23 cellular contexts compared by ENCODE assay signal in genomic region chr17:81194225-81194760, GRCh38. TPM values are rescaled to one million over a fixed set of nuclear protein-coding genes. Genes with fewer than 3 reads are reported as not detected.
DNase-seq lines count a peak whose midpoint lies in the region; ATAC-seq, FAIRE-seq and TF ChIP-seq lines count a peak whose summit lies in the region.
"Had no signal": no experiment of that assay in that cellular context is flagged by ENCODE, and none has a peak within 500 bp of the region (broad histone marks: within the 10 kb centered on the region; RNA-seq: fewer than 3 reads in every experiment).

No MANE protein-coding gene starts in this region.

- no peak overlapping the region for H3K4me2 ChIP-seq in HepG2 (ENCODE audit: low read depth, low read length)
- H3K4me2 ChIP-seq in neuronal stem cell (ENCODE audit: insufficient read depth, low read length, poor library complexity, severe bottlenecking) = no peak overlapping the region
- H3K4me2 ChIP-seq: GM23338 had no signal

- TF ChIP-seq CTCF in HepG2 (CRISPR knock-in tag; IDR thresholded peaks at IDR 0.05) = no peak
- TF ChIP-seq CTCF in right lobe of liver (IDR thresholded peaks at IDR 0.05) = no peak

- whole genome bisulfite sequencing in HepG2 (ENCODE audit: low lambda C conversion rate) = 94% methylated on average over 12 of the region's 21 CpGs
- 86% methylated on average over 5 of the region's 21 CpGs for WGBS in right lobe of liver (ENCODE audit: insufficient coverage, low coverage, low lambda C conversion rate, missing lambda C conversion rate)
- WGBS in neuronal stem cell (ENCODE audit: extremely low coverage in 2 of 2, insufficient read length in 2 of 2, insufficient replicate concordance in 1 of 2), 2 donors = no CpG with 5 or more reads among the region's 21 CpGs

- no peak for DNase-seq in HepG2 (ENCODE audit: low spot score)
- DNase-seq in right lobe of liver = no peak
- DNase-seq in neuronal stem cell (ENCODE audit: low spot score) = no peak
- no peak for DNase-seq in stimulated activated naive B cell treated with anti-CD40 and anti-IgM and Interleukin-4, amounts not matched to agents 10 μg/mL and 1 μg/mL and 100 μg/mL, for 72 hours
- DNase-seq in retina = no peak
- no peak for DNase-seq in left colon
- DNase-seq: C1 segment of cervical spinal cord; Caco-2; CD4-positive, CD25-positive, alpha-beta regulatory T cell; DMS79; EL; GDM1 had no signal

- no peak for TF ChIP-seq RAD21 in HepG2 (CRISPR knock-in tag; IDR thresholded peaks at IDR 0.05)

- H2BK120ac ChIP-seq in neuronal stem cell (ENCODE audit: low read depth, low read length) = no peak overlapping the region

- H2BK12ac ChIP-seq in neuronal stem cell (ENCODE audit: low read length) = no peak overlapping the region

- H2AFZ ChIP-seq in HepG2 (ENCODE audit: low read length) (no peak overlapping the region), neuronal stem cell (ENCODE audit: low read length) (no peak overlapping the region)
- H2AFZ ChIP-seq: GM23338 had no signal

- H3K4me1 ChIP-seq in HepG2 (ENCODE audit: insufficient read depth, low read length) = no peaks in the 10 kb centered on the region
- H3K4me1 ChIP-seq in right lobe of liver = no peaks in the 10 kb centered on the region
- H3K4me1 ChIP-seq in HUES6 (ENCODE audit: control insufficient read depth, insufficient read depth, low read length) = no peaks in the 10 kb centered on the region
- H3K4me1 ChIP-seq in neuronal stem cell (ENCODE audit: control insufficient read depth in 2 of 2, insufficient read depth in 1 of 2, low read depth in 1 of 2, low read length in 2 of 2) = no peaks in the 10 kb centered on the region
- H3K4me1 ChIP-seq: Caco-2, HAP-1 had no signal

- no peak overlapping the region for H2BK15ac ChIP-seq in neuronal stem cell (ENCODE audit: low read length)

- ATAC-seq in HepG2 (no peak), right lobe of liver (no peak), left colon (no peak), GM21526 (IDR thresholded peaks at IDR 0.05; ENCODE audit: low FRiP score, unreplicated experiment) (no peak)
- ATAC-seq in stimulated activated naive B cell treated with anti-CD40 and anti-IgM and Interleukin-4, amounts not matched to agents 10 μg/mL and 1 μg/mL and 100 μg/mL, for 72 hours (replicated peaks) = no peak
- ATAC-seq: CD8-positive, alpha-beta T cell; GM23338 had no signal

- H3K79me2 ChIP-seq in HepG2 (ENCODE audit: insufficient read depth, low read length) = no peaks in the 10 kb centered on the region

- POLR2A ChIA-PET in HepG2 (lab: Yijun Ruan, JAX) = no interaction called here

- H2BK5ac ChIP-seq in neuronal stem cell (ENCODE audit: low read length) = no peak overlapping the region

- peaks cover 0 to 2% of the 10 kb centered on the region in 2 donors for H3K4me1 Mint-ChIP-seq in stimulated activated naive B cell treated with anti-CD40 and anti-IgM and Interleukin-4, amounts not matched to agents 10 μg/mL and 1 μg/mL and 100 μg/mL, for 72 hours
- H3K4me1 Mint-ChIP-seq: CD4-positive, CD25-positive, alpha-beta regulatory T cell; GM23338 had no signal

- H3K23ac ChIP-seq in neuronal stem cell (ENCODE audit: low read depth, low read length, poor library complexity) = no peak overlapping the region

- no peaks in the 10 kb centered on the region for H3K9me3 Mint-ChIP-seq in stimulated activated naive B cell treated with anti-CD40 and anti-IgM and Interleukin-4, amounts not matched to agents 10 μg/mL and 1 μg/mL and 100 μg/mL, for 72 hours
- H3K9me3 Mint-ChIP-seq: CD8-positive, alpha-beta T cell; GM23338 had no signal

- CTCF ChIA-PET in HepG2 (lab: Yijun Ruan, JAX; ENCODE audit: low intra/inter-chr PET ratio, low total read pairs) = no interaction called here

- H3K27me3 ChIP-seq in HepG2 (ENCODE audit: control insufficient read depth in 1 of 2, insufficient read depth in 2 of 2, low read length in 2 of 2) = no peaks in the 10 kb centered on the region
- no peaks in the 10 kb centered on the region for H3K27me3 ChIP-seq in right lobe of liver
- H3K27me3 ChIP-seq in HUES6 (ENCODE audit: control insufficient read depth, insufficient read depth, low read length) = no peaks in the 10 kb centered on the region
- no peaks in the 10 kb centered on the region for H3K27me3 ChIP-seq in neuronal stem cell (ENCODE audit: control insufficient read depth in 3 of 3, insufficient read depth in 3 of 3, low read depth in 1 of 3, low read length in 3 of 3)

- intact Hi-C loops in HepG2 (cut with micrococcal nuclease; ENCODE audit: unreplicated experiment) = no loop called here
- intact Hi-C loops in right lobe of liver (cut with DNase I) = loop anchor here in 1 of 2 donors (10.0 kb wide), 1 partner anchor 49 kb away; no protein-coding TSS in a partner anchor
- intact Hi-C loops in left colon (cut with DNase I, micrococcal nuclease) = no loop called here

- no TSS peak for BruUV-seq in HepG2 (replicated peaks; lab: Mats Ljungman, UMichigan)

- H3K27ac ChIP-seq in HepG2 (ENCODE audit: extremely low read length, insufficient read depth, low read length) (no peak overlapping the region), right lobe of liver (no peak overlapping the region), HUES6 (ENCODE audit: low read depth, low read length) (0 out of 2 replicates have a peak overlapping the region, but pooled peaks have one; percentile 23), neuronal stem cell (replicated peaks; ENCODE audit: low read length) (no peak overlapping the region)

- TF ChIP-seq EP300 in HepG2 (IDR thresholded peaks at IDR 0.05; ENCODE audit: low read depth in 2 of 2, low read length in 2 of 2) = no peak
- TF ChIP-seq EP300 in HepG2 (CRISPR knock-in tag; IDR thresholded peaks at IDR 0.05; ENCODE audit: borderline replicate concordance) = no peak

- H3K27ac Mint-ChIP-seq in stimulated activated naive B cell treated with anti-CD40 and anti-IgM and Interleukin-4, amounts not matched to agents 10 μg/mL and 1 μg/mL and 100 μg/mL, for 72 hours = peak overlapping the region; percentile 76
- H3K27ac Mint-ChIP-seq: CD4-positive, CD25-positive, alpha-beta regulatory T cell; CD8-positive, alpha-beta T cell; GM23338 had no signal

- peak overlapping the region; percentile 38 for H3K14ac ChIP-seq in neuronal stem cell (ENCODE audit: low read length)

- H3K9me3 ChIP-seq in HepG2 (ENCODE audit: low read length) = no peaks in the 10 kb centered on the region
- no peaks in the 10 kb centered on the region for H3K9me3 ChIP-seq in right lobe of liver
- H3K9me3 ChIP-seq in HUES6 (ENCODE audit: control insufficient read depth, insufficient read depth, low read depth, low read length) = no peaks in the 10 kb centered on the region
- no peaks in the 10 kb centered on the region for H3K9me3 ChIP-seq in neuronal stem cell (replicated peaks in 1 of 2; ENCODE audit: control insufficient read depth in 2 of 2, insufficient read depth in 1 of 2, low read depth in 1 of 2, low read length in 2 of 2)
- H3K9me3 ChIP-seq: Caco-2, HAP-1 had no signal

- H4K8ac ChIP-seq in neuronal stem cell (ENCODE audit: low read depth, low read length) = no peak overlapping the region

- peaks cover 17 to 18% of the 10 kb centered on the region in 2 donors for H3K36me3 Mint-ChIP-seq in stimulated activated naive B cell treated with anti-CD40 and anti-IgM and Interleukin-4, amounts not matched to agents 10 μg/mL and 1 μg/mL and 100 μg/mL, for 72 hours
- H3K36me3 Mint-ChIP-seq: CD4-positive, CD25-positive, alpha-beta regulatory T cell; CD8-positive, alpha-beta T cell had no signal

- no peak overlapping the region for H3K18ac ChIP-seq in neuronal stem cell (ENCODE audit: low read length)

- no peak overlapping the region for H3K4ac ChIP-seq in neuronal stem cell (ENCODE audit: low read length)

- TF ChIP-seq POLR2A in HepG2 (IDR thresholded peaks at IDR 0.05; ENCODE audit: insufficient read depth in 1 of 2, low read depth in 2 of 2, low read length in 2 of 2) = no peak
- TF ChIP-seq POLR2A in right lobe of liver (IDR thresholded peaks at IDR 0.05) = no peak

- H3K4me3 ChIP-seq in HepG2 (replicated peaks in 1 of 3; ENCODE audit: insufficient read depth in 1 of 3, low read depth in 2 of 3, low read length in 3 of 3) (no peak overlapping the region), right lobe of liver (no peak overlapping the region), HUES6 (ENCODE audit: low read depth, low read length) (no peak overlapping the region), neuronal stem cell (ENCODE audit: low read length in 2 of 2) (no peak overlapping the region)
- H3K4me3 ChIP-seq: GM12878, GM23338, HAP-1 had no signal

- in situ Hi-C loops in HepG2 (cut with HindIII; ENCODE audit: extremely low pct_ligation_motif_present, low pct_unique_long_range_greater_than_20kb) = loop anchor here (5.0 kb wide), 1 partner anchor 52 kb away; no protein-coding TSS in a partner anchor

- H4K91ac ChIP-seq in neuronal stem cell (ENCODE audit: low read depth, low read length, poor library complexity) = no peak overlapping the region

- no peaks in the 10 kb centered on the region for H4K20me1 ChIP-seq in HepG2 (ENCODE audit: insufficient read depth, low read length)

- peaks cover 16 to 21% of the 10 kb centered on the region in 2 experiments; a peak in 4 of 5 replicates for H3K36me3 ChIP-seq in HepG2 (replicated peaks in 1 of 2; ENCODE audit: control insufficient read depth in 1 of 2, insufficient read depth in 2 of 2, low read length in 2 of 2)
- H3K36me3 ChIP-seq in right lobe of liver = no peaks in the 10 kb centered on the region
- peaks cover 76% of the 10 kb centered on the region for H3K36me3 ChIP-seq in HUES6 (ENCODE audit: control insufficient read depth, insufficient read depth, low read length)
- H3K36me3 ChIP-seq in neuronal stem cell (replicated peaks in 1 of 2; ENCODE audit: control insufficient read depth in 2 of 2, insufficient read depth in 2 of 2, low read length in 2 of 2) = peaks cover 38 to 89% of the 10 kb centered on the region in 2 donors

- no peak overlapping the region for H3K4me3 Mint-ChIP-seq in stimulated activated naive B cell treated with anti-CD40 and anti-IgM and Interleukin-4, amounts not matched to agents 10 μg/mL and 1 μg/mL and 100 μg/mL, for 72 hours
- H3K4me3 Mint-ChIP-seq: CD4-positive, CD25-positive, alpha-beta regulatory T cell; CD8-positive, alpha-beta T cell; GM23338 had no signal

- peaks cover 2% of the 10 kb centered on the region for H3K79me1 ChIP-seq in neuronal stem cell (ENCODE audit: low read depth, low read length)

- H3K27me3 Mint-ChIP-seq in stimulated activated naive B cell treated with anti-CD40 and anti-IgM and Interleukin-4, amounts not matched to agents 10 μg/mL and 1 μg/mL and 100 μg/mL, for 72 hours = no peaks in the 10 kb centered on the region
- H3K27me3 Mint-ChIP-seq: CD4-positive, CD25-positive, alpha-beta regulatory T cell had no signal

- no peak overlapping the region for H2AK5ac ChIP-seq in neuronal stem cell (ENCODE audit: low read depth, low read length)

- H3K9ac ChIP-seq in HepG2 (ENCODE audit: insufficient read depth, low read depth, low read length) = no peak overlapping the region
- no peak overlapping the region for H3K9ac ChIP-seq in HUES6 (ENCODE audit: low read length)
- H3K9ac ChIP-seq in neuronal stem cell (ENCODE audit: low read depth, low read length, poor library complexity) = no peak overlapping the region

- FAIRE-seq in HepG2 (lab: Jason Lieb, UNC) = no peak
- FAIRE-seq: GM12878, GM19239 had no signal

RNA-seq across cellular contexts. Expression of gene AATK, which starts 28.3 kb away (rescaled TPM):
- 6.1 and 8.4 TPM in 2 replicates for total RNA-seq in HepG2 (2016; rRNA removed; fragmentation: Illumina TruSeq; extraction: Trizol)
- 1.5 and 2.0 TPM in 2 replicates for total RNA-seq in HepG2 (2016; cell fraction: cytosol; rRNA removed; fragmentation: Illumina TruSeq; extraction: Trizol; ENCODE audit: low read depth)
- 5.3 and 9.5 TPM in 2 replicates for total RNA-seq in HepG2 (2016; cell fraction: insoluble cytoplasmic fraction; rRNA removed; fragmentation: Illumina TruSeq; extraction: Trizol)
- total RNA-seq in HepG2 (2016; cell fraction: membrane; rRNA removed; fragmentation: Illumina TruSeq; extraction: Trizol) = 2.9 and 3.0 TPM in 2 replicates
- 9.7 and 12.6 TPM in 2 replicates for total RNA-seq in HepG2 (2016; cell fraction: nucleus; rRNA removed; fragmentation: Illumina TruSeq; extraction: Trizol)
- 2.9 and 5.2 TPM in 2 replicates for polyA plus RNA-seq in HepG2 (2011; rRNA removed)
- 2.9 and 4.3 TPM in 2 replicates for polyA plus RNA-seq in HepG2 (2011; cell fraction: cytosol; rRNA removed)
- polyA plus RNA-seq in HepG2 (2011; cell fraction: nucleus; rRNA removed) = 15.0 and 16.5 TPM in 2 replicates
- polyA plus RNA-seq in HepG2 (2012) = 4.4 and 8.0 TPM in 2 replicates
- 0.54 and 0.65 TPM in 2 replicates for polyA plus RNA-seq in HepG2 (2016; cell fraction: cytosol; fragmentation: Illumina TruSeq; extraction: Trizol; ENCODE audit: low read depth)
- 5.7 and 6.0 TPM in 2 replicates for polyA plus RNA-seq in HepG2 (2016; cell fraction: insoluble cytoplasmic fraction; fragmentation: Illumina TruSeq; extraction: Trizol; ENCODE audit: low read depth)
- polyA plus RNA-seq in HepG2 (2016; cell fraction: membrane; fragmentation: Illumina TruSeq; extraction: Trizol; ENCODE audit: low read depth) = 1.1 and 1.8 TPM in 2 replicates
- polyA plus RNA-seq in HepG2 (2016; cell fraction: nucleus; fragmentation: Illumina TruSeq; extraction: Trizol; ENCODE audit: insufficient read depth, low read depth) = 14.7 and 18.3 TPM in 2 replicates
- polyA minus RNA-seq in HepG2 (2011; rRNA and poly(A)+ RNA removed; ENCODE audit: low replicate concordance) = 20.3 and 42.0 TPM in 2 replicates
- polyA minus RNA-seq in HepG2 (2011; cell fraction: cytosol; rRNA and poly(A)+ RNA removed) = 7.4 and 11.0 TPM in 2 replicates
- polyA minus RNA-seq in HepG2 (2011; cell fraction: nucleus; rRNA and poly(A)+ RNA removed) = 3.6 and 4.6 TPM in 2 replicates
- total RNA-seq in right lobe of liver = 1 to 10 TPM in 2 of 6 experiments, under 1 TPM in 4; 0.31 to 1.2 (median 0.86) TPM
- 5.6 TPM for polyA plus RNA-seq in neuronal stem cell (2013, experiment 1 of 2)
- 5.4 TPM for polyA plus RNA-seq in neuronal stem cell (2013, experiment 2 of 2)
- total RNA-seq in left colon = 10 to 100 TPM in 1 of 2 donors, 1 to 10 TPM in 1; 3.4 to 37.0 TPM
- total RNA-seq: CD4-positive, CD25-positive, alpha-beta regulatory T cell; GM12878 had no signal

RNA-seq across cellular contexts. Expression of gene CEP131, which starts 28.5 kb away (rescaled TPM):
- total RNA-seq in HepG2 (2016; rRNA removed; fragmentation: Illumina TruSeq; extraction: Trizol) (11.1 and 16.8 TPM in 2 replicates), right lobe of liver (1 to 10 TPM; 1.5 to 4.3 (median 2.1) TPM), left colon (1 to 10 TPM; 4.7 to 9.5 TPM)
- total RNA-seq in HepG2 (2016; cell fraction: cytosol; rRNA removed; fragmentation: Illumina TruSeq; extraction: Trizol; ENCODE audit: low read depth) = 2.2 and 3.5 TPM in 2 replicates
- 8.4 and 18.4 TPM in 2 replicates for total RNA-seq in HepG2 (2016; cell fraction: insoluble cytoplasmic fraction; rRNA removed; fragmentation: Illumina TruSeq; extraction: Trizol)
- 5.8 and 6.2 TPM in 2 replicates for total RNA-seq in HepG2 (2016; cell fraction: membrane; rRNA removed; fragmentation: Illumina TruSeq; extraction: Trizol)
- total RNA-seq in HepG2 (2016; cell fraction: nucleus; rRNA removed; fragmentation: Illumina TruSeq; extraction: Trizol) = 10.7 and 12.3 TPM in 2 replicates
- polyA plus RNA-seq in HepG2 (2011; rRNA removed) = 5.0 and 5.6 TPM in 2 replicates
- 3.0 and 5.8 TPM in 2 replicates for polyA plus RNA-seq in HepG2 (2011; cell fraction: cytosol; rRNA removed)
- polyA plus RNA-seq in HepG2 (2011; cell fraction: nucleus; rRNA removed) = 31.7 and 46.2 TPM in 2 replicates
- 6.3 and 6.8 TPM in 2 replicates for polyA plus RNA-seq in HepG2 (2012)
- polyA plus RNA-seq in HepG2 (2016; cell fraction: cytosol; fragmentation: Illumina TruSeq; extraction: Trizol; ENCODE audit: low read depth) = 2.7 and 3.3 TPM in 2 replicates
- 11.8 and 13.5 TPM in 2 replicates for polyA plus RNA-seq in HepG2 (2016; cell fraction: insoluble cytoplasmic fraction; fragmentation: Illumina TruSeq; extraction: Trizol; ENCODE audit: low read depth)
- polyA plus RNA-seq in HepG2 (2016; cell fraction: membrane; fragmentation: Illumina TruSeq; extraction: Trizol; ENCODE audit: low read depth) = 4.3 and 4.6 TPM in 2 replicates
- polyA plus RNA-seq in HepG2 (2016; cell fraction: nucleus; fragmentation: Illumina TruSeq; extraction: Trizol; ENCODE audit: insufficient read depth, low read depth) = 35.7 and 41.4 TPM in 2 replicates
- 4.8 and 5.8 TPM in 2 replicates for polyA minus RNA-seq in HepG2 (2011; rRNA and poly(A)+ RNA removed; ENCODE audit: low replicate concordance)
- polyA minus RNA-seq in HepG2 (2011; cell fraction: cytosol; rRNA and poly(A)+ RNA removed) = 3.0 and 4.2 TPM in 2 replicates
- polyA minus RNA-seq in HepG2 (2011; cell fraction: nucleus; rRNA and poly(A)+ RNA removed) = 7.6 and 8.0 TPM in 2 replicates
- 14.7 TPM for polyA plus RNA-seq in neuronal stem cell (2013, experiment 1 of 2)
- polyA plus RNA-seq in neuronal stem cell (2013, experiment 2 of 2) = 14.1 TPM

RNA-seq across cellular contexts. Expression of gene PVALEF, which starts 29.0 kb away (rescaled TPM):
- total RNA-seq in HepG2 (2016; rRNA removed; fragmentation: Illumina TruSeq; extraction: Trizol) = 0.18 TPM in 1 of 2 replicates, not detected in the other
- total RNA-seq in HepG2 (2016; cell fraction: cytosol; rRNA removed; fragmentation: Illumina TruSeq; extraction: Trizol; ENCODE audit: low read depth) = 0.40 and 0.53 TPM in 2 replicates
- 0.13 and 0.22 TPM in 2 replicates for total RNA-seq in HepG2 (2016; cell fraction: insoluble cytoplasmic fraction; rRNA removed; fragmentation: Illumina TruSeq; extraction: Trizol)
- 0.25 and 0.28 TPM in 2 replicates for total RNA-seq in HepG2 (2016; cell fraction: membrane; rRNA removed; fragmentation: Illumina TruSeq; extraction: Trizol)
- total RNA-seq in HepG2 (2016; cell fraction: nucleus; rRNA removed; fragmentation: Illumina TruSeq; extraction: Trizol) = 0.28 TPM in 1 of 2 replicates, not detected in the other
- polyA plus RNA-seq in HepG2 (2011; rRNA removed) = 0.18 and 0.24 TPM in 2 replicates
- 0.11 TPM in 1 of 2 replicates, not detected in the other for polyA plus RNA-seq in HepG2 (2011; cell fraction: cytosol; rRNA removed)
- 0.21 and 0.42 TPM in 2 replicates for polyA plus RNA-seq in HepG2 (2011; cell fraction: nucleus; rRNA removed)
- polyA plus RNA-seq in HepG2 (2012) = not detected in 2 replicates
- polyA plus RNA-seq in HepG2 (2016; cell fraction: cytosol; fragmentation: Illumina TruSeq; extraction: Trizol; ENCODE audit: low read depth) = 0.29 and 0.34 TPM in 2 replicates
- 0.39 and 0.44 TPM in 2 replicates for polyA plus RNA-seq in HepG2 (2016; cell fraction: insoluble cytoplasmic fraction; fragmentation: Illumina TruSeq; extraction: Trizol; ENCODE audit: low read depth)
- 0.14 and 0.19 TPM in 2 replicates for polyA plus RNA-seq in HepG2 (2016; cell fraction: membrane; fragmentation: Illumina TruSeq; extraction: Trizol; ENCODE audit: low read depth)
- 0.36 TPM in 1 of 2 replicates, not detected in the other for polyA plus RNA-seq in HepG2 (2016; cell fraction: nucleus; fragmentation: Illumina TruSeq; extraction: Trizol; ENCODE audit: insufficient read depth, low read depth)
- 0.09 and 0.18 TPM in 2 replicates for polyA minus RNA-seq in HepG2 (2011; rRNA and poly(A)+ RNA removed; ENCODE audit: low replicate concordance)
- not detected in 2 replicates for polyA minus RNA-seq in HepG2 (2011; cell fraction: cytosol; rRNA and poly(A)+ RNA removed)
- not detected in 2 replicates for polyA minus RNA-seq in HepG2 (2011; cell fraction: nucleus; rRNA and poly(A)+ RNA removed)
- not detected for total RNA-seq in right lobe of liver
- polyA plus RNA-seq in neuronal stem cell (2013, experiment 1 of 2) = 0.06 TPM
- 0.04 TPM for polyA plus RNA-seq in neuronal stem cell (2013, experiment 2 of 2)
- total RNA-seq in left colon = not detected
- total RNA-seq: A172; A673; Caco-2; CD4-positive, CD25-positive, alpha-beta regulatory T cell; CD8-positive, alpha-beta T cell; GM12878; GM23338; H4 had no signal
- polyA plus RNA-seq: BJ; CD4-positive, CD25-positive, alpha-beta regulatory T cell; GM12878; GM23338 had no signal

RNA-seq across cellular contexts. Expression of gene TEPSIN, which starts 44.6 kb away (rescaled TPM):
- total RNA-seq in HepG2 (2016; rRNA removed; fragmentation: Illumina TruSeq; extraction: Trizol) = 8.5 and 18.8 TPM in 2 replicates
- total RNA-seq in HepG2 (2016; cell fraction: cytosol; rRNA removed; fragmentation: Illumina TruSeq; extraction: Trizol; ENCODE audit: low read depth) = 5.0 and 7.5 TPM in 2 replicates
- 7.1 and 20.3 TPM in 2 replicates for total RNA-seq in HepG2 (2016; cell fraction: insoluble cytoplasmic fraction; rRNA removed; fragmentation: Illumina TruSeq; extraction: Trizol)
- total RNA-seq in HepG2 (2016; cell fraction: membrane; rRNA removed; fragmentation: Illumina TruSeq; extraction: Trizol) = 7.0 and 8.1 TPM in 2 replicates
- 24.5 and 27.8 TPM in 2 replicates for total RNA-seq in HepG2 (2016; cell fraction: nucleus; rRNA removed; fragmentation: Illumina TruSeq; extraction: Trizol)
- polyA plus RNA-seq in HepG2 (2011; rRNA removed) = 16.1 and 19.7 TPM in 2 replicates
- polyA plus RNA-seq in HepG2 (2011; cell fraction: cytosol; rRNA removed) = 4.0 and 8.2 TPM in 2 replicates
- 328 and 418 TPM in 2 replicates for polyA plus RNA-seq in HepG2 (2011; cell fraction: nucleus; rRNA removed)
- polyA plus RNA-seq in HepG2 (2012) = 9.5 and 16.4 TPM in 2 replicates
- 2.4 and 2.5 TPM in 2 replicates for polyA plus RNA-seq in HepG2 (2016; cell fraction: cytosol; fragmentation: Illumina TruSeq; extraction: Trizol; ENCODE audit: low read depth)
- 6.3 and 9.9 TPM in 2 replicates for polyA plus RNA-seq in HepG2 (2016; cell fraction: insoluble cytoplasmic fraction; fragmentation: Illumina TruSeq; extraction: Trizol; ENCODE audit: low read depth)
- 4.3 and 6.0 TPM in 2 replicates for polyA plus RNA-seq in HepG2 (2016; cell fraction: membrane; fragmentation: Illumina TruSeq; extraction: Trizol; ENCODE audit: low read depth)
- polyA plus RNA-seq in HepG2 (2016; cell fraction: nucleus; fragmentation: Illumina TruSeq; extraction: Trizol; ENCODE audit: insufficient read depth, low read depth) = 90.2 and 98.6 TPM in 2 replicates
- polyA minus RNA-seq in HepG2 (2011; rRNA and poly(A)+ RNA removed; ENCODE audit: low replicate concordance) = 14.1 and 21.0 TPM in 2 replicates
- polyA minus RNA-seq in HepG2 (2011; cell fraction: cytosol; rRNA and poly(A)+ RNA removed) = 3.4 and 3.7 TPM in 2 replicates
- polyA minus RNA-seq in HepG2 (2011; cell fraction: nucleus; rRNA and poly(A)+ RNA removed) = 39.0 and 47.9 TPM in 2 replicates
- 10 to 100 TPM; 11.9 to 27.6 (median 18.1) TPM for total RNA-seq in right lobe of liver
- 14.7 TPM for polyA plus RNA-seq in neuronal stem cell (2013, experiment 1 of 2)
- polyA plus RNA-seq in neuronal stem cell (2013, experiment 2 of 2) = 14.2 TPM
- 10 to 100 TPM; 34.3 to 34.6 TPM for total RNA-seq in left colon

RNA-seq across cellular contexts. Expression of gene NDUFAF8, which starts 44.8 kb away (rescaled TPM):
- 213 and 233 TPM in 2 replicates for total RNA-seq in HepG2 (2016; rRNA removed; fragmentation: Illumina TruSeq; extraction: Trizol)
- 565 and 636 TPM in 2 replicates for total RNA-seq in HepG2 (2016; cell fraction: cytosol; rRNA removed; fragmentation: Illumina TruSeq; extraction: Trizol; ENCODE audit: low read depth)
- 209 and 214 TPM in 2 replicates for total RNA-seq in HepG2 (2016; cell fraction: insoluble cytoplasmic fraction; rRNA removed; fragmentation: Illumina TruSeq; extraction: Trizol)
- total RNA-seq in HepG2 (2016; cell fraction: membrane; rRNA removed; fragmentation: Illumina TruSeq; extraction: Trizol) = 441 and 487 TPM in 2 replicates
- 99.9 and 114 TPM in 2 replicates for total RNA-seq in HepG2 (2016; cell fraction: nucleus; rRNA removed; fragmentation: Illumina TruSeq; extraction: Trizol)
- polyA plus RNA-seq in HepG2 (2011; rRNA removed) = 62.4 and 75.6 TPM in 2 replicates
- 52.0 and 67.0 TPM in 2 replicates for polyA plus RNA-seq in HepG2 (2011; cell fraction: cytosol; rRNA removed)
- polyA plus RNA-seq in HepG2 (2011; cell fraction: nucleus; rRNA removed) = 67.0 and 99.7 TPM in 2 replicates
- polyA plus RNA-seq in HepG2 (2012) = 74.7 and 106 TPM in 2 replicates
- polyA plus RNA-seq in HepG2 (2016; cell fraction: cytosol; fragmentation: Illumina TruSeq; extraction: Trizol; ENCODE audit: low read depth) = 562 and 639 TPM in 2 replicates
- polyA plus RNA-seq in HepG2 (2016; cell fraction: insoluble cytoplasmic fraction; fragmentation: Illumina TruSeq; extraction: Trizol; ENCODE audit: low read depth) = 170 and 188 TPM in 2 replicates
- polyA plus RNA-seq in HepG2 (2016; cell fraction: membrane; fragmentation: Illumina TruSeq; extraction: Trizol; ENCODE audit: low read depth) = 357 and 397 TPM in 2 replicates
- polyA plus RNA-seq in HepG2 (2016; cell fraction: nucleus; fragmentation: Illumina TruSeq; extraction: Trizol; ENCODE audit: insufficient read depth, low read depth) = 180 and 208 TPM in 2 replicates
- 13.6 and 21.7 TPM in 2 replicates for polyA minus RNA-seq in HepG2 (2011; rRNA and poly(A)+ RNA removed; ENCODE audit: low replicate concordance)
- 4.9 and 8.2 TPM in 2 replicates for polyA minus RNA-seq in HepG2 (2011; cell fraction: cytosol; rRNA and poly(A)+ RNA removed)
- polyA minus RNA-seq in HepG2 (2011; cell fraction: nucleus; rRNA and poly(A)+ RNA removed) = 26.2 and 31.2 TPM in 2 replicates
- total RNA-seq in right lobe of liver = 10 to 100 TPM; 15.7 to 35.9 (median 23.3) TPM
- 79.2 TPM for polyA plus RNA-seq in neuronal stem cell (2013, experiment 1 of 2)
- 73.1 TPM for polyA plus RNA-seq in neuronal stem cell (2013, experiment 2 of 2)
- total RNA-seq in left colon = 10 to 100 TPM; 23.2 to 29.9 TPM
